39 cellular contexts compared by ENCODE assay signal in genomic region chr2:230989731-230990130, GRCh38. TPM values are rescaled to one million over a fixed set of nuclear protein-coding genes. Genes with fewer than 3 reads are reported as not detected.
"Had no signal": no experiment of that assay in that cellular context is flagged by ENCODE, and none has a peak within 500 bp of the region (broad histone marks: within the 10 kb centered on the region; RNA-seq: fewer than 3 reads in every experiment).

No MANE protein-coding gene starts in this region.

- DNase-seq: Karpas-422, Kasumi-1, MG63, MM.1S, MV-4-11, NCI-H1048, NCI-H1092, NCI-H1092 treated with DMSO at 0.1 percent for 48 hours, NCI-H1105, NCI-H1105 treated with DMSO at 0.1 percent for 48 hours, NCI-H1417, NCI-H1417 treated with DMSO at 0.1 percent for 48 hours, NCI-H1436, NCI-H1436 treated with DMSO at 0.1 percent for 48 hours, NCI-H146, NCI-H1694, NCI-H1694 treated with DMSO at 0.1 percent for 48 hours, NCI-H187, NCI-H187 treated with DMSO at 0.1 percent for 48 hours, NCI-H1930, NCI-H2029, NCI-H2029 treated with DMSO at 0.1 percent for 48 hours, NCI-H2081, NCI-H2081 treated with DMSO at 0.1 percent for 48 hours, NCI-H2107, NCI-H2171, NCI-H2171 treated with DMSO at 0.1 percent for 48 hours, NCI-H2227 treated with DMSO at 0.1 percent for 48 hours, NCI-H226, NCI-H345, NCI-H446, NCI-H446 treated with DMSO at 0.1 percent for 48 hours, NCI-H510A, NCI-H510A treated with DMSO at 0.1 percent for 48 hours had no signal

- H3K4me3 ChIP-seq: MG63 had no signal

- H3K9ac ChIP-seq: KMS-11 had no signal

- H3K9me3 ChIP-seq: MG63 had no signal

- H3K27ac ChIP-seq: KMS-11 had no signal

- H3K36me3 ChIP-seq: MG63 had no signal

- H3K4me2 ChIP-seq: KMS-11 had no signal

- H3K27me3 ChIP-seq: MG63 had no signal

RNA-seq across cellular contexts. Expression of gene SPATA3, which starts 6.2 kb away (rescaled TPM):
- total RNA-seq: LHCN-M2, M059J, MCF 10A, NCI-H460 had no signal

RNA-seq across cellular contexts. Expression of gene C2orf72, which starts 47.6 kb away (rescaled TPM):
- total RNA-seq: MCF 10A had no signal
